Comparison of ENCODE assay signal across 8 cellular contexts in genomic region chr13:52187424-52188187, GRCh38. TPM values are rescaled to one million over a fixed set of nuclear protein-coding genes. Genes with fewer than 3 reads are reported as not detected.
DNase-seq lines count a peak whose midpoint lies in the region; ATAC-seq and TF ChIP-seq lines count a peak whose summit lies in the region.
"Not testable (repeated sequence)": the region's sequence is repeated elsewhere in the genome, so short reads cannot be mapped to it uniquely, and the experiment has no call there.

No MANE protein-coding gene starts in this region.

- 66 to 73% methylated on average over 4 of the region's 4 CpGs for WGBS in body of pancreas, 2 donors

- peak overlapping the region; percentile 54 for H3K27ac Mint-ChIP-seq in nephron progenitor cell

- H3K27me3 Mint-ChIP-seq in nephron progenitor cell (ENCODE audit: low read depth, poor library complexity), result not testable (repeated sequence)

- H3K4me3 Mint-ChIP-seq in nephron progenitor cell, result not testable (repeated sequence)

- H3K4me3 ChIP-seq in MG63; WERI-Rb-1 (ENCODE audit: low read depth, low read length); body of pancreas: not testable (repeated sequence)

- not testable (repeated sequence) for TF ChIP-seq CTCF in WERI-Rb-1 (IDR thresholded peaks at IDR 0.05; ENCODE audit: low read depth, low read length); body of pancreas (IDR thresholded peaks at IDR 0.05); nephron progenitor cell (IDR thresholded peaks at IDR 0.05)

- not testable (repeated sequence) for H3K9me3 ChIP-seq in MG63; WERI-Rb-1 (ENCODE audit: severe bottlenecking); body of pancreas

- not testable (repeated sequence) for H3K4me1 Mint-ChIP-seq in nephron progenitor cell

- not testable (repeated sequence) for H3K27me3 ChIP-seq in MG63; WERI-Rb-1 (ENCODE audit: insufficient read depth, low read depth, severe bottlenecking); body of pancreas

- DNase-seq in ACHN, result peak; percentile 29
- peak; percentile 14 for DNase-seq in MG63
- DNase-seq in WERI-Rb-1, result peak; percentile 49
- DNase-seq in body of pancreas, left cardiac atrium, nephron progenitor cell: not testable (repeated sequence)

- H3K4me1 ChIP-seq in body of pancreas, result peaks cover 16% of the 10 kb centered on the region

- in situ Hi-C loops in ACHN (cut with HindIII; ENCODE audit: low pct_ligation_motif_present, low pct_unique_long_range_greater_than_20kb, low sequenced_read_pairs), result not testable (repeated sequence)

- H3K27ac ChIP-seq in WERI-Rb-1, result peak overlapping the region; percentile 81
- H3K27ac ChIP-seq in body of pancreas, result not testable (repeated sequence)

- not testable (repeated sequence) for TF ChIP-seq POLR2A in body of pancreas (IDR thresholded peaks at IDR 0.05)

- ATAC-seq in GM18867 (IDR thresholded peaks at IDR 0.05; ENCODE audit: unreplicated experiment) (peak; percentile 84), HG02884 (IDR thresholded peaks at IDR 0.05; ENCODE audit: unreplicated experiment) (peak; percentile 67), body of pancreas (peak; percentile 38), left cardiac atrium (peak; percentile 82 to 91)

- H3K36me3 ChIP-seq in MG63, result peaks cover 18% of the 10 kb centered on the region
- H3K36me3 ChIP-seq in WERI-Rb-1; body of pancreas (replicated peaks in 1 of 2; ENCODE audit: insufficient read depth in 1 of 2, low read depth in 2 of 2): not testable (repeated sequence)

- intact Hi-C loops in body of pancreas (cut with DNase I); left cardiac atrium (cut with DNase I): not testable (repeated sequence)

- not testable (repeated sequence) for H3K9me3 Mint-ChIP-seq in nephron progenitor cell

- H3K36me3 Mint-ChIP-seq in nephron progenitor cell (ENCODE audit: low read depth), result peaks cover 49% of the 10 kb centered on the region

RNA-seq across cellular contexts. Expression of gene NEK3, which starts 28.2 kb away (rescaled TPM):
- 6.7 and 6.9 TPM in 2 replicates for total RNA-seq in MG63 (2014; rRNA removed; shearing (Covaris generic); ENCODE audit: low replicate concordance)
- 10 to 100 TPM; 19.7 to 25.4 TPM for total RNA-seq in body of pancreas
- 10 to 100 TPM in 1 of 2 donors, 1 to 10 TPM in 1; 9.2 to 11.9 TPM for total RNA-seq in left cardiac atrium

RNA-seq across cellular contexts. Expression of gene NEK5, which starts 58.7 kb away (rescaled TPM):
- total RNA-seq in MG63 (2014; rRNA removed; shearing (Covaris generic); ENCODE audit: low replicate concordance), result 0.20 TPM in 1 of 2 replicates, not detected in the other
- under 1 TPM; 0.33 to 0.78 TPM for total RNA-seq in body of pancreas
- total RNA-seq in left cardiac atrium, result under 1 TPM; 0.44 TPM
